In the genomic region with DNA sequence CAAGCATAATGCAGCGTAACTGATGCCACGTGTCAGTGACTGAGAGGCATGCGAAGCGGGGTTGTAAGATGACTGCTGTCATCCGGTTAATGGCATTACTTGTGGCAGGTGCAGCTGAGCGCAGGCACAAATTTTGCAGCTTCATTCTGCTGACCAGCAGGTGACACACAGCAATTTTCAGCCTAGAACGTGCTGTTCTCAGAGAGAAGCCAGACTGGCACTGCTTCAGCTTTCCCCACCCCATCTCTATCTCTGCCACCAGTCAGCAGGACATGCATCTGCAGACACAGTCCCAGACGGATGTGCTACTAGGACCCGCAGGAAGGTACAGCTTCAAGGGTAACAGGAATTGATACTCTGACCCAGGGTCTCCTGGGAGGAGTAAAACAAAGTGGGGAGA, we compare ENCODE assay signal across 17 cellular contexts.
"Had no signal": no experiment of that assay in that cellular context is flagged by ENCODE, and none has a peak within 500 bp of the region (broad histone marks: within the 10 kb centered on the region; RNA-seq: fewer than 3 reads in every experiment).

No MANE protein-coding gene starts in this region.

- H3K4me2 ChIP-seq: hepatocyte had no signal

- ATAC-seq: activated T-cell treated with anti-CD3 and anti-CD28 coated beads, Interleukin-2, amount 50 U/mL, for 4 hours; left lung; sciatic nerve; T-cell had no signal

- H3K36me3 ChIP-seq: cardiac muscle cell had no signal

- H3K4me3 ChIP-seq: cardiac muscle cell, hepatocyte, left lung, stomach, testis, upper lobe of left lung had no signal

- H3K4me1 Mint-ChIP-seq: memory B cell, T-cell had no signal

- H3K4me1 ChIP-seq: left lung, stomach, testis, upper lobe of left lung had no signal

- H3K27me3 Mint-ChIP-seq: activated CD4-positive, alpha-beta memory T cell treated with anti-CD3 and anti-CD28 coated beads for 36 hours; memory B cell; T-cell had no signal

- H3K27ac ChIP-seq: cardiac muscle cell, hepatocyte, left lung, stomach, testis, upper lobe of left lung had no signal

- H3K9me3 ChIP-seq: left lung, stomach, testis, upper lobe of left lung had no signal

- H3K27me3 ChIP-seq: cardiac muscle cell, hepatocyte, left lung, stomach, testis, upper lobe of left lung had no signal

- H2AFZ ChIP-seq: hepatocyte had no signal

- H3K27ac Mint-ChIP-seq: activated CD4-positive, alpha-beta memory T cell treated with anti-CD3 and anti-CD28 coated beads for 36 hours; memory B cell; nephron; T-cell had no signal

- H3K4me3 Mint-ChIP-seq: activated CD4-positive, alpha-beta memory T cell treated with anti-CD3 and anti-CD28 coated beads for 36 hours; activated T-cell treated with anti-CD3 and anti-CD28 coated beads, Interleukin-2, amount 50 U/mL, for 4 hours; memory B cell; nephron; T-cell had no signal

- DNase-seq: activated CD4-positive, alpha-beta memory T cell treated with anti-CD3 and anti-CD28 coated beads for 36 hours; activated effector memory CD4-positive, alpha-beta T cell treated with Interleukin-2 at 50 U/mL for 16 hours; activated naive CD4-positive, alpha-beta T cell treated with anti-CD3 and anti-CD28 coated beads, Interleukin-2, amount 50 U/mL, for 16 hours; activated T-cell treated with anti-CD3 and anti-CD28 coated beads, Interleukin-2, amount 50 U/mL, for 4 hours; islet precursor cell; left lung; stimulated activated CD4-positive, alpha-beta T cell treated with anti-CD3 and anti-CD28 coated beads, Interleukin-1b, Interleukin-23, amount 100 ng/mL, for 48 hours; stomach; T-cell; T-helper 9 cell; testis had no signal

- H3K9me3 Mint-ChIP-seq: activated CD4-positive, alpha-beta memory T cell treated with anti-CD3 and anti-CD28 coated beads for 36 hours; activated T-cell treated with anti-CD3 and anti-CD28 coated beads, Interleukin-2, amount 50 U/mL, for 4 hours; memory B cell; nephron; T-cell had no signal
